ENCODE assay signal across 15 cellular contexts in genomic region chr21:21183092-21183491, GRCh38.
DNase-seq lines count a peak whose midpoint lies in the region; ATAC-seq and TF ChIP-seq lines count a peak whose summit lies in the region.
"Had no signal": no experiment of that assay in that cellular context is flagged by ENCODE, and none has a peak within 500 bp of the region (broad histone marks: within the 10 kb centered on the region; RNA-seq: fewer than 3 reads in every experiment).

No MANE protein-coding gene starts in this region.

- H3K9me3 Mint-ChIP-seq in osteocyte (ENCODE audit: unreplicated experiment) (no peaks in the 10 kb centered on the region), GM23338 (no peaks in the 10 kb centered on the region)
- H3K9me3 Mint-ChIP-seq: CD14-positive monocyte; T-helper 1 cell treated with Interleukin-12 subunit alpha and Interleukin-12 subunit beta and Interleukin-4 antibody, amounts not matched to agents 30 μg/mL and 1 μg/mL, for 36 hours had no signal

- no peaks in the 10 kb centered on the region for H3K36me3 ChIP-seq in GM23338 (ENCODE audit: insufficient read depth)

- H3K27ac Mint-ChIP-seq in osteocyte (ENCODE audit: unreplicated experiment): peak overlapping the region; percentile 52
- H3K27ac Mint-ChIP-seq in GM23338: no peak overlapping the region
- H3K27ac Mint-ChIP-seq: CD14-positive monocyte; T-helper 1 cell treated with Interleukin-12 subunit alpha and Interleukin-12 subunit beta and Interleukin-4 antibody, amounts not matched to agents 30 μg/mL and 1 μg/mL, for 36 hours had no signal

- H3K27me3 ChIP-seq in GM23338 (ENCODE audit: insufficient read depth): no peaks in the 10 kb centered on the region

- ATAC-seq in GM23338: no peak

- DNase-seq in EH (ENCODE audit: low read depth) (peak; percentile 65), LHCN-M2 (ENCODE audit: low read depth) (peak; percentile 36), choroid plexus epithelial cell (ENCODE audit: low read depth) (peak; percentile 60), osteocyte (ENCODE audit: extremely low spot score, unreplicated experiment) (no peak), NCI-H2029 treated with DMSO at 0.1 percent for 48 hours (lab: John Stamatoyannopoulos, UW) (no peak), GM23338 (ENCODE audit: low spot score) (no peak), GM10266 (ENCODE audit: extremely low spot score) (no peak)
- DNase-seq: COR-L47, NCI-H1105, NCI-H2081 treated with DMSO at 0.1 percent for 48 hours, NCI-H510A treated with DMSO at 0.1 percent for 48 hours, NCI-H82, SHP77 had no signal

- no peaks in the 10 kb centered on the region for H3K9me2 ChIP-seq in GM23338 (ENCODE audit: insufficient read depth)

- no peaks in the 10 kb centered on the region for H3F3A ChIP-seq in GM23338 (replicated peaks; ENCODE audit: low read depth)

- H3K4me3 ChIP-seq in choroid plexus epithelial cell (ENCODE audit: low read depth, low read length) (no peak overlapping the region), GM23338 (no peak overlapping the region)

- no peak overlapping the region for H3K27ac ChIP-seq in GM23338 (ENCODE audit: low read depth)

- H3K4me3 Mint-ChIP-seq in osteocyte (ENCODE audit: unreplicated experiment) (no peak overlapping the region), GM23338 (no peak overlapping the region)
- H3K4me3 Mint-ChIP-seq: CD14-positive monocyte; T-helper 1 cell treated with Interleukin-12 subunit alpha and Interleukin-12 subunit beta and Interleukin-4 antibody, amounts not matched to agents 30 μg/mL and 1 μg/mL, for 36 hours had no signal

- no peak overlapping the region for H3K4me2 ChIP-seq in GM23338

- no peaks in the 10 kb centered on the region for H3K27me3 Mint-ChIP-seq in osteocyte (ENCODE audit: unreplicated experiment)
- H3K27me3 Mint-ChIP-seq in GM23338 (ENCODE audit: insufficient read depth, low read depth, poor library complexity): no peaks in the 10 kb centered on the region

- H3K4me1 Mint-ChIP-seq in osteocyte (ENCODE audit: unreplicated experiment) (peaks cover 25% of the 10 kb centered on the region), GM23338 (no peaks in the 10 kb centered on the region)
- H3K4me1 Mint-ChIP-seq: CD14-positive monocyte had no signal

- TF ChIP-seq CTCF in choroid plexus epithelial cell (conservative IDR thresholded peaks at IDR 0.05; ENCODE audit: low read depth, low read length) (no peak), osteocyte (IDR thresholded peaks at IDR 0.05) (no peak), GM23338 (conservative IDR thresholded peaks at IDR 0.05; ENCODE audit: low read depth in 2 of 2) (no peak), GM10266 (IDR thresholded peaks at IDR 0.05; ENCODE audit: control insufficient read depth, insufficient read depth, low read depth, missing control alignments) (no peak)

- H3K79me2 ChIP-seq in GM23338 (replicated peaks; ENCODE audit: insufficient read depth): no peaks in the 10 kb centered on the region

- H3K4me1 ChIP-seq in GM23338 (ENCODE audit: insufficient read depth): no peaks in the 10 kb centered on the region

- no peak overlapping the region for H2AFZ ChIP-seq in GM23338

- no peaks in the 10 kb centered on the region for H4K20me1 ChIP-seq in GM23338 (replicated peaks; ENCODE audit: insufficient read depth)

- H3K36me3 Mint-ChIP-seq in osteocyte (ENCODE audit: unreplicated experiment) (peaks cover 4% of the 10 kb centered on the region), GM23338 (ENCODE audit: low read depth) (no peaks in the 10 kb centered on the region)
- H3K36me3 Mint-ChIP-seq: CD14-positive monocyte had no signal

TF ChIP-seq in GM23338, 12 proteins besides CTCF, POLR2A, EP300 and RAD21:
- no peak for TF ChIP-seq EZH2 (IDR thresholded peaks at IDR 0.05; ENCODE audit: low read depth, unreplicated experiment)
- no peak for TF ChIP-seq REST (IDR thresholded peaks at IDR 0.05; ENCODE audit: unreplicated experiment)
- TF ChIP-seq ZNF462 (CRISPR knock-in tag; IDR thresholded peaks at IDR 0.05): no peak

Comparison
In these comparisons a context has a peak if more than half of its experiments do, and no peak if none do; other contexts are left out.
1. DNase-seq: peak in EH (single experiment), LHCN-M2 (single experiment) and choroid plexus epithelial cell (single experiment); none in osteocyte (single experiment), NCI-H2029 treated with DMSO at 0.1 percent for 48 hours (single experiment), GM23338 (single experiment) and GM10266 (single experiment).